5 cellular contexts compared by ENCODE assay signal in the genomic region with DNA sequence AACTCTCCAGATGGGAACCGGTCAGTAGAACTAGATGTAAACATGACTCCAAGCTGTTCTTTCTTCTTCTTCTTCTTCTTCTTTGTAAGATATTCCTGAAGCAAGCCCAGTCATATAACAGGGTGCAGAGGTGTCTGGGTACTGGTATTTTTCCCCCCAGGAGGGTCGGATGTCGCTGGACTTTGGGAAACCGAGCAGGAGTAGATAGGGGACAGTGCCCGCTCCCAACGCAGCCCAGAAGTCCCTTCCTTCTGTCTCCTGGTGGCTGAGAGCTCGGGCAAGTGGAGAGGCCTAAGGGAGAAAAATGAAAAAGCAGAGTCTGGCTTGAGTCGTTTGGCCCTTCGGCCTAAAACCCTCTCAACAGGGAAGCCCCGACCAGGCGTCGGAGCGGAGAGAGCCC. TPM values are rescaled to one million over a fixed set of nuclear protein-coding genes. Genes with fewer than 3 reads are reported as not detected.
"Had no signal": no experiment of that assay in that cellular context is flagged by ENCODE, and none has a peak within 500 bp of the region (broad histone marks: within the 10 kb centered on the region; RNA-seq: fewer than 3 reads in every experiment).

No MANE protein-coding gene starts in this region.

RNA-seq across cellular contexts. Expression of gene HOXC4, which starts 25.5 kb away (rescaled TPM):
- total RNA-seq: body of pancreas, left ventricle myocardium superior had no signal

RNA-seq across cellular contexts. Expression of gene HOXC5, which starts 46.3 kb away (rescaled TPM):
- total RNA-seq: activated CD4-positive, alpha-beta memory T cell treated with anti-CD3 and anti-CD28 coated beads, Interleukin-2, amount 10 ng/mL, durations not matched to agents 7 days and 5 days; body of pancreas; heart left ventricle; left ventricle myocardium superior; SK-MEL-5 had no signal
- polyA plus RNA-seq: heart left ventricle had no signal

RNA-seq across cellular contexts. Expression of gene HOXC6, which starts 50.9 kb away (rescaled TPM):
- total RNA-seq: activated CD4-positive, alpha-beta memory T cell treated with anti-CD3 and anti-CD28 coated beads, Interleukin-2, amount 10 ng/mL, durations not matched to agents 7 days and 5 days; body of pancreas had no signal
